ENCODE assay signal across 8 cellular contexts in the genomic region with DNA sequence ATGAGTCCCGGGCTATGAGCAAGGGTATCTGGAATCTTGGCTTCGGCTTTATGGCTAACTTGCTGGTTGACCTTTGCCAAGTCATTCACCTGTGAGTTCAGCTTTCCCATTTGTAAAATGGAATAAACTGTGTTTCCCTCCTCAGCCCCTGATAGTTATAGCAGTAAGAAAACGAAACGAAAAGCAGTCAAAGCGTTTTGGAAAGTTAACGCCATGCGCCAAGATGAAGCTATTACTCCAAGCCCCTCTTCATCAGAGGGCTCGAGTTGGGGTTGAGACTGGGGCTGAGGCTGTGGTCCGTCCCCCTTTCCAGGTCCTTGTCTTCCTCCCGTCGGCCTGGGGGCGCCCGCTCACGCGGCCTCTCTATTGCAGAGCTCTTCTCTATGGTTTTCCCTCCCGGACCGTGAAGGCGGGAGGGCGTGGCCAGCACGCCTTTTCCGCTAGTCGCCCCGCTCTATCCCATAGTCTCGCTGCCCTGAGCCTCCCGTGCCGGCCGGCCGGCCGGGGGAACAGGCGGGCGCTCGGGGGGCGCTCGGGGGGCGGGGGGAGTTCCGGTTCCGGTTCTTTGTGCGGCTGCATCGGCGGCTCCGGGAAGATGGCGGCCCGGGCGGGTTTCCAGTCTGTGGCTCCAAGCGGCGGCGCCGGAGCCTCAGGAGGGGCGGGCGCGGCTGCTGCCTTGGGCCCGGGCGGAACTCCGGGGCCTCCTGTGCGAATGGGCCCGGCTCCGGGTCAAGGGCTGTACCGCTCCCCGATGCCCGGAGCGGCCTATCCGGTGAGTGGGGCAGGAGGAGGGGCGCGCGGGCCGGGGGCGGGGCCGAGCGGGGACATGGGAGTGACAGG. TPM values are rescaled to one million over a fixed set of nuclear protein-coding genes. Genes with fewer than 3 reads are reported as not detected.
DNase-seq lines count a peak whose midpoint lies in the region; ATAC-seq and TF ChIP-seq lines count a peak whose summit lies in the region.

A gene (plus strand): TSS at position 568 of the 840 bp plus-strand sequence. CDS start 28 bp downstream, at position 596.

- H3K79me2 ChIP-seq in GM23338 (replicated peaks; ENCODE audit: insufficient read depth) (peaks cover 27% of the 10 kb centered on the region), neural cell (replicated peaks; ENCODE audit: insufficient read depth, low read length) (peaks cover 15% of the 10 kb centered on the region)

- DNase-seq in EH (ENCODE audit: low read depth) (peak; percentile 91), GM23338 (ENCODE audit: low spot score) (peak; percentile 97), LNCaP clone FGC (ENCODE audit: low read depth) (peak; percentile 68), fibroblast of the conjunctiva (ENCODE audit: low read depth) (peak; percentile 85), stomach (peak; percentile 89)
- DNase-seq in activated effector memory CD4-positive, alpha-beta T cell treated with Interleukin-2 at 50 U/mL for 16 hours = peak; percentile 81

- H4K20me1 ChIP-seq in GM23338 (replicated peaks; ENCODE audit: insufficient read depth) = peaks cover 15% of the 10 kb centered on the region
- H4K20me1 ChIP-seq in neural cell (ENCODE audit: insufficient read depth) = no peaks in the 10 kb centered on the region

- peaks cover 30% of the 10 kb centered on the region for H3K4me1 Mint-ChIP-seq in GM23338

- peak; percentile 65 for TF ChIP-seq POLR2A in Raji (IDR thresholded peaks at IDR 0.05; ENCODE audit: insufficient read depth, low read depth, low read length)
- no peak for TF ChIP-seq POLR2A in stomach (IDR thresholded peaks at IDR 0.05)

- H3K4me3 Mint-ChIP-seq in GM23338 = peak within 1 kb of the TSS; percentile 89

- H3K9ac ChIP-seq in neural cell (ENCODE audit: low read length) = peak within 1 kb of the TSS; percentile 91

- H3K9me3 ChIP-seq in neural cell (ENCODE audit: low read length) (no peaks in the 10 kb centered on the region), stomach (no peaks in the 10 kb centered on the region)

- TF ChIP-seq CTCF in GM23338 (conservative IDR thresholded peaks at IDR 0.05; ENCODE audit: low read depth in 2 of 2) (peak; percentile 65 to 74), LNCaP clone FGC (IDR thresholded peaks at IDR 0.05; ENCODE audit: control insufficient read depth, extremely low read depth, insufficient read depth) (peak; percentile 75), neural cell (IDR thresholded peaks at IDR 0.05; ENCODE audit: poor library complexity, severe bottlenecking) (peak; percentile 88), stomach (IDR thresholded peaks at IDR 0.05) (no peak)

- H3K27me3 ChIP-seq in GM23338 (ENCODE audit: insufficient read depth) (peaks cover 20% of the 10 kb centered on the region), neural cell (ENCODE audit: insufficient read depth, low read depth, low read length) (no peaks in the 10 kb centered on the region), stomach (no peaks in the 10 kb centered on the region)

- H3K4me2 ChIP-seq in GM23338 (peak within 1 kb of the TSS; percentile 91), neural cell (ENCODE audit: low read length) (peak within 1 kb of the TSS; percentile 71)

- peak; percentile 86 for ATAC-seq in GM23338

- H3K4me3 ChIP-seq in GM23338 = peak within 1 kb of the TSS; percentile 58
- H3K4me3 ChIP-seq in LNCaP clone FGC (ENCODE audit: low read depth, low read length) = peak within 1 kb of the TSS; percentile 62
- peak within 1 kb of the TSS; percentile 90 for H3K4me3 ChIP-seq in neural cell (ENCODE audit: low read length)
- peak within 1 kb of the TSS; percentile 91 to 99 (median 97) for H3K4me3 ChIP-seq in stomach

- 0 to 1% (median 1%) methylated on average over 34 to 69 of the region's 69 CpGs for WGBS in stomach, 5 donors

- H3K36me3 Mint-ChIP-seq in GM23338 (ENCODE audit: low read depth) = peaks cover 45% of the 10 kb centered on the region

- H3K9me2 ChIP-seq in GM23338 (ENCODE audit: insufficient read depth) (no peaks in the 10 kb centered on the region), neural cell (ENCODE audit: insufficient read depth, low read length) (no peaks in the 10 kb centered on the region)

- H3K27ac ChIP-seq in GM23338 (ENCODE audit: low read depth) = peak within 1 kb of the TSS; percentile 92
- peak within 1 kb of the TSS; percentile 90 for H3K27ac ChIP-seq in neural cell (ENCODE audit: low read length)
- H3K27ac ChIP-seq in stomach = peak within 1 kb of the TSS; percentile 96 to 98 (median 97)

- peaks cover 5% of the 10 kb centered on the region for H3K4me1 ChIP-seq in GM23338 (ENCODE audit: insufficient read depth)
- H3K4me1 ChIP-seq in stomach = peaks cover 14 to 44% (median 26%) of the 10 kb centered on the region in 4 donors

- intact Hi-C loops in stomach (cut with DNase I; ENCODE audit: low total_unique reads) = no loop called here

- TF ChIP-seq EP300 in neural cell (conservative IDR thresholded peaks at IDR 0.05; ENCODE audit: poor library complexity, severe bottlenecking) (no peak), stomach (IDR thresholded peaks at IDR 0.05) (no peak)

- TF ChIP-seq RAD21 in neural cell (conservative IDR thresholded peaks at IDR 0.05) = peak; percentile 25

- H3K27ac Mint-ChIP-seq in GM23338 = peak within 1 kb of the TSS; percentile 91

- H3K36me3 ChIP-seq in GM23338 (ENCODE audit: insufficient read depth) = peaks cover 29% of the 10 kb centered on the region
- no peaks in the 10 kb centered on the region for H3K36me3 ChIP-seq in neural cell (ENCODE audit: insufficient read depth, low read length)
- H3K36me3 ChIP-seq in stomach = peaks cover 27 to 39% (median 36%) of the 10 kb centered on the region in 4 donors

- H3F3A ChIP-seq in GM23338 (replicated peaks; ENCODE audit: low read depth) = peaks cover 29% of the 10 kb centered on the region
- peaks cover 4% of the 10 kb centered on the region for H3F3A ChIP-seq in neural cell (ENCODE audit: insufficient read depth, low read length, poor library complexity, severe bottlenecking)

- H3K27me3 Mint-ChIP-seq in GM23338 (ENCODE audit: insufficient read depth, low read depth, poor library complexity) = peaks cover 7% of the 10 kb centered on the region

- no peaks in the 10 kb centered on the region; the same call in 2 of the 3 replicates for H3K9me3 Mint-ChIP-seq in GM23338

- H2AFZ ChIP-seq in GM23338 (peak within 1 kb of the TSS; percentile 81; the same call in 1 of the 2 replicates), neural cell (ENCODE audit: low read depth, low read length) (peak within 1 kb of the TSS; percentile 69)

TF ChIP-seq in GM23338, 12 proteins besides CTCF, POLR2A, EP300 and RAD21 (continues in another document):
- TF ChIP-seq POLR2AphosphoS5 (IDR thresholded peaks at IDR 0.05; ENCODE audit: low read depth) = peak; percentile 39

TF ChIP-seq in neural cell, 6 proteins besides CTCF, POLR2A, EP300 and RAD21:
- TF ChIP-seq TAF1 (IDR thresholded peaks at IDR 0.05; ENCODE audit: low read depth) (peak; percentile 77), EZH2 (IDR thresholded peaks at IDR 0.05; ENCODE audit: borderline replicate concordance, insufficient read depth, low read length, poor library complexity, severe bottlenecking) (no peak), POLR2AphosphoS5 (IDR thresholded peaks at IDR 0.05) (peak; percentile 89), MXI1 (conservative IDR thresholded peaks at IDR 0.05; ENCODE audit: poor library complexity, severe bottlenecking) (peak; percentile 70), SMC3 (conservative IDR thresholded peaks at IDR 0.05; ENCODE audit: poor library complexity) (peak; percentile 44)
- TF ChIP-seq, protein P1, sequence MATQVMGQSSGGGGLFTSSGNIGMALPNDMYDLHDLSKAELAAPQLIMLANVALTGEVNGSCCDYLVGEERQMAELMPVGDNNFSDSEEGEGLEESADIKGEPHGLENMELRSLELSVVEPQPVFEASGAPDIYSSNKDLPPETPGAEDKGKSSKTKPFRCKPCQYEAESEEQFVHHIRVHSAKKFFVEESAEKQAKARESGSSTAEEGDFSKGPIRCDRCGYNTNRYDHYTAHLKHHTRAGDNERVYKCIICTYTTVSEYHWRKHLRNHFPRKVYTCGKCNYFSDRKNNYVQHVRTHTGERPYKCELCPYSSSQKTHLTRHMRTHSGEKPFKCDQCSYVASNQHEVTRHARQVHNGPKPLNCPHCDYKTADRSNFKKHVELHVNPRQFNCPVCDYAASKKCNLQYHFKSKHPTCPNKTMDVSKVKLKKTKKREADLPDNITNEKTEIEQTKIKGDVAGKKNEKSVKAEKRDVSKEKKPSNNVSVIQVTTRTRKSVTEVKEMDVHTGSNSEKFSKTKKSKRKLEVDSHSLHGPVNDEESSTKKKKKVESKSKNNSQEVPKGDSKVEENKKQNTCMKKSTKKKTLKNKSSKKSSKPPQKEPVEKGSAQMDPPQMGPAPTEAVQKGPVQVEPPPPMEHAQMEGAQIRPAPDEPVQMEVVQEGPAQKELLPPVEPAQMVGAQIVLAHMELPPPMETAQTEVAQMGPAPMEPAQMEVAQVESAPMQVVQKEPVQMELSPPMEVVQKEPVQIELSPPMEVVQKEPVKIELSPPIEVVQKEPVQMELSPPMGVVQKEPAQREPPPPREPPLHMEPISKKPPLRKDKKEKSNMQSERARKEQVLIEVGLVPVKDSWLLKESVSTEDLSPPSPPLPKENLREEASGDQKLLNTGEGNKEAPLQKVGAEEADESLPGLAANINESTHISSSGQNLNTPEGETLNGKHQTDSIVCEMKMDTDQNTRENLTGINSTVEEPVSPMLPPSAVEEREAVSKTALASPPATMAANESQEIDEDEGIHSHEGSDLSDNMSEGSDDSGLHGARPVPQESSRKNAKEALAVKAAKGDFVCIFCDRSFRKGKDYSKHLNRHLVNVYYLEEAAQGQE (IDR thresholded peaks at IDR 0.05; ENCODE audit: borderline replicate concordance) = peak; percentile 72

RNA-seq across cellular contexts. Expression of the gene that starts here (rescaled TPM):
- total RNA-seq in GM23338 (2014; rRNA removed; shearing (Covaris generic)) = 276 and 287 TPM in 2 replicates
- polyA plus RNA-seq in GM23338 (2016; fragmentation: Nextera tagmentation; extraction: Ambion mirVana) = 124 and 145 TPM in 2 replicates
- 90.9 and 117 TPM in 2 replicates for polyA plus RNA-seq in neural cell
- polyA minus RNA-seq in neural cell = 158 and 204 TPM in 2 replicates
- 10 to 100 TPM in 4 of 5 donors, 1 to 10 TPM in 1; 2.9 to 75.9 (median 23.8) TPM for total RNA-seq in stomach
- 10 to 100 TPM; 10.1 to 17.3 (median 14.9) TPM for polyA plus RNA-seq in stomach

Comparison
In these comparisons a context has a peak if more than half of its experiments do, and no peak if none do; other contexts are left out.
1. Peak in every context shown above with its lines: DNase-seq, ATAC-seq, H3K4me3 ChIP-seq and H3K27ac ChIP-seq.
2. CTCF ChIP-seq: peak in GM23338 (2 of 2), LNCaP clone FGC (single experiment) and neural cell (single experiment); none in stomach (0 of 7).